In genomic region chr22:20205964-20206708, GRCh38 we compare ENCODE assay signal across 1 cellular context.
TF ChIP-seq lines count a peak whose summit lies in the region.

No MANE protein-coding gene starts in this region.

TF ChIP-seq in GM23338, 12 proteins besides CTCF, POLR2A, EP300 and RAD21 (continued from another document):
- TF ChIP-seq ETS1 (IDR thresholded peaks at IDR 0.05) (no peak), POLR2AphosphoS5 (IDR thresholded peaks at IDR 0.05; ENCODE audit: low read depth) (no peak), REST (IDR thresholded peaks at IDR 0.05; ENCODE audit: unreplicated experiment) (no peak)
